ENCODE assay signal across 36 cellular contexts in genomic region chr3:98371186-98371585, GRCh38. TPM values are rescaled to one million over a fixed set of nuclear protein-coding genes. Genes with fewer than 3 reads are reported as not detected.
"Had no signal": no experiment of that assay in that cellular context is flagged by ENCODE, and none has a peak within 500 bp of the region (broad histone marks: within the 10 kb centered on the region; RNA-seq: fewer than 3 reads in every experiment).

No MANE protein-coding gene starts in this region.

- H3K36me3 ChIP-seq: neutrophil, pancreas, spleen, stomach, thoracic aorta, thyroid gland, tibial nerve, upper lobe of left lung, vagina had no signal

- FAIRE-seq: pancreas, urothelium cell line had no signal

- H3K4me3 ChIP-seq: pancreas, psoas muscle, skin epidermis, smooth muscle cell, spleen, stomach, thoracic aorta, thyroid gland, tibial nerve, upper lobe of left lung, vagina had no signal

- H3K9me3 Mint-ChIP-seq: nephron progenitor cell; neural crest cell; stimulated activated naive CD8-positive, alpha-beta T cell treated with anti-CD3 and anti-CD28 coated beads, Interleukin-15, Interleukin-2, amounts not matched to agents 100 ng/mL and 50 ng/mL, for 24 hours had no signal

- H3K27me3 Mint-ChIP-seq: progenitor cell of endocrine pancreas; stimulated activated naive B cell treated with anti-CD40 and anti-IgM and Interleukin-4, amounts not matched to agents 10 μg/mL and 1 μg/mL and 100 μg/mL, for 72 hours had no signal

- H3K4me1 ChIP-seq: pancreas, psoas muscle, spleen, stomach, thyroid gland, tibial nerve, upper lobe of left lung, vagina had no signal

- H3K27ac ChIP-seq: neutrophil, pancreas, psoas muscle, skin epidermis, spleen, stomach, thoracic aorta, thyroid gland, tibial nerve, upper lobe of left lung, vagina had no signal

- H3K4me2 ChIP-seq: smooth muscle cell had no signal

- H3K4me1 Mint-ChIP-seq: naive thymus-derived CD8-positive, alpha-beta T cell; nephron progenitor cell; neural crest cell; stimulated activated naive B cell treated with anti-CD40 and anti-IgM and Interleukin-4, amounts not matched to agents 10 μg/mL and 1 μg/mL and 100 μg/mL, for 72 hours had no signal

- H3K27me3 ChIP-seq: neutrophil, pancreas, spleen, stomach, thyroid gland, tibial nerve, upper lobe of left lung, vagina had no signal

- H3K36me3 Mint-ChIP-seq: naive thymus-derived CD8-positive, alpha-beta T cell; natural killer cell treated with Interleukin-12 subunit alpha and Interleukin-12 subunit beta and Interleukin-15 and Interleukin-18, amount 100 ng/mL, for 72 hours; stimulated activated naive B cell treated with anti-CD40 and anti-IgM and Interleukin-4, amounts not matched to agents 10 μg/mL and 1 μg/mL and 100 μg/mL, for 72 hours had no signal

- DNase-seq: naive thymus-derived CD8-positive, alpha-beta T cell; nephron progenitor cell; nucleus accumbens; pancreas; psoas muscle; right cardiac atrium; spleen; stimulated activated CD4-positive, alpha-beta T cell treated with anti-CD3 and anti-CD28 coated beads, Interleukin-12 subunit alpha, Interleukin-12 subunit beta, amount 100 ng/mL, for 4 hours; stimulated activated CD4-positive, alpha-beta T cell treated with anti-CD3 and anti-CD28 coated beads, Interleukin-1b, Interleukin-23, amount 100 ng/mL, for 48 hours; stimulated activated CD4-positive, alpha-beta T cell treated with anti-CD3 and anti-CD28 coated beads, Interleukin-4, amount 100 ng/mL, for 1 hour; stimulated activated CD4-positive, alpha-beta T cell treated with anti-CD3 and anti-CD28 coated beads, Interleukin-4, amount 100 ng/mL, for 4 hours; stimulated activated CD8-positive, alpha-beta memory T cell treated with anti-CD3 and anti-CD28 coated beads, Interleukin-4, amount 100 ng/mL, for 48 hours; stimulated activated naive B cell treated with anti-CD40 and anti-IgM and Interleukin-4, amounts not matched to agents 10 μg/mL and 1 μg/mL and 100 μg/mL, for 72 hours; stimulated activated naive CD4-positive, alpha-beta T cell treated with Interleukin-2 at 50 U/mL for 16 hours; stomach; thyroid gland; trophoblast cell; upper lobe of left lung had no signal

- H3K27ac Mint-ChIP-seq: natural killer cell treated with Interleukin-12 subunit alpha and Interleukin-12 subunit beta and Interleukin-15 and Interleukin-18, amount 100 ng/mL, for 72 hours; nephron progenitor cell; progenitor cell of endocrine pancreas; stimulated activated naive B cell treated with anti-CD40 and anti-IgM and Interleukin-4, amounts not matched to agents 10 μg/mL and 1 μg/mL and 100 μg/mL, for 72 hours; stimulated activated naive CD8-positive, alpha-beta T cell treated with anti-CD3 and anti-CD28 coated beads, Interleukin-15, Interleukin-2, amounts not matched to agents 100 ng/mL and 50 ng/mL, for 24 hours had no signal

- H3K4me3 Mint-ChIP-seq: naive thymus-derived CD8-positive, alpha-beta T cell; natural killer cell treated with Interleukin-12 subunit alpha and Interleukin-12 subunit beta and Interleukin-15 and Interleukin-18, amount 100 ng/mL, for 72 hours; nephron progenitor cell; neural crest cell; stimulated activated naive B cell treated with anti-CD40 and anti-IgM and Interleukin-4, amounts not matched to agents 10 μg/mL and 1 μg/mL and 100 μg/mL, for 72 hours; stimulated activated naive CD8-positive, alpha-beta T cell treated with anti-CD3 and anti-CD28 coated beads, Interleukin-15, Interleukin-2, amounts not matched to agents 100 ng/mL and 50 ng/mL, for 24 hours had no signal

- H3K9me3 ChIP-seq: neutrophil, pancreas, psoas muscle, spleen, stomach, thoracic aorta, thyroid gland, tibial nerve, upper lobe of left lung, vagina had no signal

- ATAC-seq: naive thymus-derived CD8-positive, alpha-beta T cell; natural killer cell treated with Interleukin-12 subunit alpha and Interleukin-12 subunit beta and Interleukin-15 and Interleukin-18, amount 100 ng/mL, for 72 hours; pancreas; psoas muscle; right cardiac atrium; sciatic nerve; stimulated activated naive B cell treated with anti-CD40 and anti-IgM and Interleukin-4, amounts not matched to agents 10 μg/mL and 1 μg/mL and 100 μg/mL, for 72 hours had no signal

RNA-seq across cellular contexts. Expression of gene OR5K4, which starts 17.5 kb away (rescaled TPM):
- total RNA-seq: naive thymus-derived CD8-positive, alpha-beta T cell; natural killer cell treated with Interleukin-12 subunit alpha and Interleukin-12 subunit beta and Interleukin-15 and Interleukin-18, amount 100 ng/mL, for 72 hours; neural crest cell; omental fat pad; osteocyte; pancreas; progenitor cell of endocrine pancreas; psoas muscle; renal cortical epithelial cell; right cardiac atrium; sciatic nerve; smooth muscle cell; spleen; stomach; subcutaneous adipose tissue; temporal lobe; thoracic aorta; thyroid gland; tibial nerve; upper lobe of left lung; ureter; vagina had no signal
- polyA plus RNA-seq: naive thymus-derived CD8-positive, alpha-beta T cell; pancreas; psoas muscle; right cardiac atrium; smooth muscle cell; spleen; stomach had no signal

RNA-seq across cellular contexts. Expression of gene OR5K3, which starts 19.3 kb away (rescaled TPM):
- total RNA-seq: naive thymus-derived CD8-positive, alpha-beta T cell; natural killer cell treated with Interleukin-12 subunit alpha and Interleukin-12 subunit beta and Interleukin-15 and Interleukin-18, amount 100 ng/mL, for 72 hours; neural crest cell; omental fat pad; osteocyte; pancreas; progenitor cell of endocrine pancreas; psoas muscle; renal cortical epithelial cell; right cardiac atrium; sciatic nerve; smooth muscle cell; spleen; stomach; subcutaneous adipose tissue; temporal lobe; thoracic aorta; thyroid gland; tibial nerve; upper lobe of left lung; ureter; vagina had no signal
- polyA plus RNA-seq: naive thymus-derived CD8-positive, alpha-beta T cell; pancreas; psoas muscle; right cardiac atrium; smooth muscle cell; spleen; stomach had no signal
